Comparison of ENCODE assay signal across 8 cellular contexts in genomic region chr13:111460548-111461444, GRCh38.
A peak's percentile ranks its signal among the peaks of the same experiment; 100 is the strongest.
DNase-seq lines count a peak whose midpoint lies in the region; ATAC-seq and TF ChIP-seq lines count a peak whose summit lies in the region.

No MANE protein-coding gene starts in this region.

- H3K4me1 Mint-ChIP-seq in effector memory CD8-positive, alpha-beta T cell (ENCODE audit: low read depth in 2 of 2), result no peaks in the 10 kb centered on the region

- H3K9ac ChIP-seq in BLaER1, result peak overlapping the region; percentile 32; the same call in 1 of the 2 replicates
- no peak overlapping the region for H3K9ac ChIP-seq in OCI-LY1 (ENCODE audit: low read length)
- H3K9ac ChIP-seq in neural cell (ENCODE audit: low read length), result no peak overlapping the region

- H3K27ac ChIP-seq in BLaER1 (peak overlapping the region; percentile 72), OCI-LY1 (ENCODE audit: low read depth, low read length, poor library complexity, severe bottlenecking) (no peak overlapping the region), epithelial cell of prostate (no peak overlapping the region), neural cell (ENCODE audit: low read length) (no peak overlapping the region)

- H3F3A ChIP-seq in OCI-LY1 (ENCODE audit: insufficient read depth, low read length), result no peaks in the 10 kb centered on the region
- no peaks in the 10 kb centered on the region for H3F3A ChIP-seq in neural cell (ENCODE audit: insufficient read depth, low read length, poor library complexity, severe bottlenecking)

- no peaks in the 10 kb centered on the region for H3K36me3 ChIP-seq in BLaER1
- H3K36me3 ChIP-seq in HAP-1 (replicated peaks), result no peaks in the 10 kb centered on the region
- H3K36me3 ChIP-seq in OCI-LY1 (ENCODE audit: insufficient read depth, low read length), result no peaks in the 10 kb centered on the region
- H3K36me3 ChIP-seq in neural cell (ENCODE audit: insufficient read depth, low read length), result no peaks in the 10 kb centered on the region

- no peaks in the 10 kb centered on the region for H3K9me3 Mint-ChIP-seq in effector memory CD8-positive, alpha-beta T cell

- peak; percentile 95 for TF ChIP-seq RAD21 in neural cell (conservative IDR thresholded peaks at IDR 0.05)

- H2AFZ ChIP-seq in OCI-LY1 (ENCODE audit: low read length) (no peak overlapping the region), neural cell (ENCODE audit: low read depth, low read length) (no peak overlapping the region)

- in situ Hi-C loops in HAP-1 (cut with MboI; ENCODE audit: low sequenced_read_pairs), result no loop called here

- ATAC-seq in effector memory CD8-positive, alpha-beta T cell (replicated peaks), result no peak
- ATAC-seq in HG02973 (IDR thresholded peaks at IDR 0.05; ENCODE audit: unreplicated experiment), result no peak

- peak overlapping the region; percentile 89 for H3K4me2 ChIP-seq in BLaER1
- no peak overlapping the region for H3K4me2 ChIP-seq in OCI-LY1 (ENCODE audit: low read length)
- H3K4me2 ChIP-seq in neural cell (ENCODE audit: low read length), result no peak overlapping the region

- H3K9me3 ChIP-seq in BLaER1 (peaks cover 21% of the 10 kb centered on the region), HAP-1 (no peaks in the 10 kb centered on the region), OCI-LY1 (ENCODE audit: low read length) (peaks cover 4% of the 10 kb centered on the region; the same call in 1 of the 2 replicates), neural cell (ENCODE audit: low read length) (no peaks in the 10 kb centered on the region)

- TF ChIP-seq CTCF in OCI-LY1 (IDR thresholded peaks at IDR 0.05; ENCODE audit: low read length), result peak; percentile 33; the same call in 1 of the 2 replicates
- peak; percentile 90 for TF ChIP-seq CTCF in neural cell (IDR thresholded peaks at IDR 0.05; ENCODE audit: poor library complexity, severe bottlenecking)

- DNase-seq in HAP-1 (ENCODE audit: low spot score in 2 of 2) (peak; percentile 7 to 61), epithelial cell of prostate (ENCODE audit: low read depth, low spot score) (peak; percentile 5), foreskin melanocyte (no peak)
- DNase-seq in effector memory CD8-positive, alpha-beta T cell, result no peak

- no peak overlapping the region for H3K4me3 Mint-ChIP-seq in effector memory CD8-positive, alpha-beta T cell

- H3K79me2 ChIP-seq in OCI-LY1 (ENCODE audit: insufficient read depth, low read length), result no peaks in the 10 kb centered on the region
- H3K79me2 ChIP-seq in neural cell (replicated peaks; ENCODE audit: insufficient read depth, low read length), result no peaks in the 10 kb centered on the region

- H3K4me1 ChIP-seq in BLaER1 (peaks cover 60% of the 10 kb centered on the region), HAP-1 (no peaks in the 10 kb centered on the region), OCI-LY1 (ENCODE audit: insufficient read depth, low read length, severe bottlenecking) (no peaks in the 10 kb centered on the region)

- no peaks in the 10 kb centered on the region for H4K20me1 ChIP-seq in BLaER1
- no peaks in the 10 kb centered on the region for H4K20me1 ChIP-seq in OCI-LY1 (ENCODE audit: insufficient read depth, low read length)
- no peaks in the 10 kb centered on the region for H4K20me1 ChIP-seq in neural cell (ENCODE audit: insufficient read depth)

- H3K27me3 ChIP-seq in BLaER1 (no peaks in the 10 kb centered on the region), HAP-1 (ENCODE audit: low read depth) (peaks cover 22% of the 10 kb centered on the region), OCI-LY1 (ENCODE audit: insufficient read depth, low read length) (peaks cover 9% of the 10 kb centered on the region; the same call in 1 of the 2 replicates), neural cell (ENCODE audit: insufficient read depth, low read depth, low read length) (no peaks in the 10 kb centered on the region)

- H3K4me3 ChIP-seq in BLaER1 (no peak overlapping the region), HAP-1 (no peak overlapping the region), OCI-LY1 (ENCODE audit: low read depth, low read length, poor library complexity, severe bottlenecking) (no peak overlapping the region), neural cell (ENCODE audit: low read length) (no peak overlapping the region)

- H3K9me2 ChIP-seq in OCI-LY1 (ENCODE audit: low read depth, low read length), result no peaks in the 10 kb centered on the region
- H3K9me2 ChIP-seq in neural cell (ENCODE audit: insufficient read depth, low read length), result no peaks in the 10 kb centered on the region

- peaks cover 31 to 55% of the 10 kb centered on the region in 2 donors for H3K27me3 Mint-ChIP-seq in effector memory CD8-positive, alpha-beta T cell

- no peak for TF ChIP-seq EP300 in neural cell (conservative IDR thresholded peaks at IDR 0.05; ENCODE audit: poor library complexity, severe bottlenecking)

- H3K27ac Mint-ChIP-seq in effector memory CD8-positive, alpha-beta T cell, result no peak overlapping the region

- no peaks in the 10 kb centered on the region for H3K36me3 Mint-ChIP-seq in effector memory CD8-positive, alpha-beta T cell (ENCODE audit: insufficient read depth)

TF ChIP-seq in neural cell, 6 proteins besides CTCF, POLR2A, EP300 and RAD21:
- TF ChIP-seq MXI1 (conservative IDR thresholded peaks at IDR 0.05; ENCODE audit: poor library complexity, severe bottlenecking) (no peak), SMC3 (conservative IDR thresholded peaks at IDR 0.05; ENCODE audit: poor library complexity) (peak; percentile 93)

Comparison
In these comparisons a context has a peak if more than half of its experiments do, and no peak if none do; other contexts are left out.
1. DNase-seq: peak in HAP-1 (2 of 2) and epithelial cell of prostate (single experiment); none in effector memory CD8-positive, alpha-beta T cell (0 of 3) and foreskin melanocyte (single experiment).